In the genomic region with DNA sequence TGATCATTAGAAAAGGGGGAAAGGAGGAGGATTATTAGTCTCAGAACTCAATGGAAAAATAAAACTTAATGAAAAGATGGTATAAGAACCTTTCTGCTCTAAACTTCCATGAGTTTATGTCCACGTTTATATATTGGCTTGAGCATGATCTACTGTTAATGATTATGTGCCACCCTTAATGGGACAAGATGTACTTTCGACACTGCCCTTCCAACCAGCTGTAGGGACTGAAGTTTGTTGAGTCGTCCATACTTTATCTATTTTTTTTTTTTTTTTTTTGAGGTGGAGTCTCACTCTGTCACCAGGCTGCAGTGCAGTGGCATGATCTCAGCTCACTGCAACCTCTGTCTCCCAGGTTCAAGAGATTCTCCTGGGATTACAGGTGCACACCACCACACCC, we compare ENCODE assay signal across 29 cellular contexts. TPM values are rescaled to one million over a fixed set of nuclear protein-coding genes. Genes with fewer than 3 reads are reported as not detected.
DNase-seq lines count a peak whose midpoint lies in the region; ATAC-seq and TF ChIP-seq lines count a peak whose summit lies in the region.
"Had no signal": no experiment of that assay in that cellular context is flagged by ENCODE, and none has a peak within 500 bp of the region (broad histone marks: within the 10 kb centered on the region; RNA-seq: fewer than 3 reads in every experiment).

No MANE protein-coding gene starts in this region.

- no peak overlapping the region for H2BK12ac ChIP-seq in trophoblast cell (ENCODE audit: low read length)

- no peak overlapping the region for H2BK120ac ChIP-seq in trophoblast cell (ENCODE audit: insufficient read depth, low read length, poor library complexity)

- H3K4me1 ChIP-seq in right cardiac atrium (ENCODE audit: control insufficient read depth, insufficient read depth, low read length) (peaks cover 9% of the 10 kb centered on the region), body of pancreas (peaks cover 54% of the 10 kb centered on the region), trophoblast cell (ENCODE audit: control insufficient read depth in 1 of 2, insufficient read depth in 2 of 2, low read length in 2 of 2) (peaks cover 30 to 33% of the 10 kb centered on the region in 2 experiments)
- H3K4me1 ChIP-seq: HAP-1 had no signal

- H3K14ac ChIP-seq in trophoblast cell (ENCODE audit: low read length) = no peak overlapping the region

- H3K18ac ChIP-seq in trophoblast cell (ENCODE audit: low read length) = no peak overlapping the region

- H3K27me3 ChIP-seq in right cardiac atrium (ENCODE audit: control insufficient read depth, insufficient read depth) (no peaks in the 10 kb centered on the region), body of pancreas (no peaks in the 10 kb centered on the region), trophoblast cell (ENCODE audit: insufficient read depth, low read length) (no peaks in the 10 kb centered on the region)

- peaks cover 2% of the 10 kb centered on the region for H3K79me2 ChIP-seq in trophoblast cell (ENCODE audit: control insufficient read depth, insufficient read depth, low read length, poor library complexity)

- H3K36me3 ChIP-seq in body of pancreas (replicated peaks in 1 of 2; ENCODE audit: insufficient read depth in 1 of 2, low read depth in 2 of 2) = no peaks in the 10 kb centered on the region
- no peaks in the 10 kb centered on the region for H3K36me3 ChIP-seq in trophoblast cell (ENCODE audit: control insufficient read depth in 1 of 2, insufficient read depth in 2 of 2, low read length in 2 of 2)
- H3K36me3 ChIP-seq: HAP-1 had no signal

- H2BK5ac ChIP-seq in trophoblast cell (ENCODE audit: low read depth, low read length, poor library complexity) = peak overlapping the region; percentile 88

- no peak overlapping the region for H3K23ac ChIP-seq in trophoblast cell (ENCODE audit: low read length)

- no peaks in the 10 kb centered on the region for H3K9me3 ChIP-seq in right cardiac atrium (ENCODE audit: control insufficient read depth, low read length)
- H3K9me3 ChIP-seq in body of pancreas = no peaks in the 10 kb centered on the region
- H3K9me3 ChIP-seq in trophoblast cell (ENCODE audit: insufficient read depth, low read depth, low read length) = no peaks in the 10 kb centered on the region
- H3K9me3 ChIP-seq: HAP-1 had no signal

- H3K27ac ChIP-seq in right cardiac atrium (ENCODE audit: low read length) (peak overlapping the region; percentile 91), body of pancreas (peak overlapping the region; percentile 72 to 90 (median 75)), trophoblast cell (ENCODE audit: low read depth, low read length) (peak overlapping the region; percentile 85)
- H3K27ac ChIP-seq: GM23248 had no signal

- WGBS in right cardiac atrium = 79% methylated on average over 3 of the region's 3 CpGs
- WGBS in body of pancreas, 2 donors = 36 to 40% methylated on average over 3 of the region's 3 CpGs
- no CpG with 5 or more reads among the region's 3 CpGs for WGBS in trophoblast cell (ENCODE audit: extremely low coverage, insufficient coverage, insufficient read length)

- H4K12ac ChIP-seq in trophoblast cell (ENCODE audit: low read depth, low read length) = no peak overlapping the region

- no peak overlapping the region for H4K8ac ChIP-seq in trophoblast cell (ENCODE audit: low read depth, low read length)

- peak overlapping the region; percentile 87 for H4K91ac ChIP-seq in trophoblast cell (ENCODE audit: low read depth, low read length)

- intact Hi-C loops in right cardiac atrium (cut with DNase I) (no loop called here), left ventricle myocardium superior (cut with micrococcal nuclease) (no loop called here), body of pancreas (cut with DNase I) (no loop called here)

- H3K27ac Mint-ChIP-seq in activated naive CD4-positive, alpha-beta T cell treated with anti-CD3 and anti-CD28 coated beads, Interleukin-2, amount 50 U/mL, for 72 hours = no peak overlapping the region
- H3K27ac Mint-ChIP-seq: CD4-positive, alpha-beta memory T cell; HFFc6 had no signal

- no peak overlapping the region for H3K9ac ChIP-seq in trophoblast cell (ENCODE audit: low read length)
- H3K9ac ChIP-seq: GM23248 had no signal

- H2AFZ ChIP-seq in trophoblast cell (ENCODE audit: insufficient read depth, low read length, poor library complexity) = no peak overlapping the region
- H2AFZ ChIP-seq: GM23248 had no signal

- H3K4me3 ChIP-seq in right cardiac atrium (ENCODE audit: low read length) = no peak overlapping the region
- no peak overlapping the region for H3K4me3 ChIP-seq in body of pancreas
- no peak overlapping the region for H3K4me3 ChIP-seq in trophoblast cell (ENCODE audit: low read depth, low read length)
- H3K4me3 ChIP-seq: GM23248, HAP-1, K562 had no signal

- TF ChIP-seq POLR2A in body of pancreas (IDR thresholded peaks at IDR 0.05) = no peak

- H2AK5ac ChIP-seq in trophoblast cell (ENCODE audit: low read length) = no peak overlapping the region

- no peak overlapping the region for H3K4ac ChIP-seq in trophoblast cell (ENCODE audit: low read depth, low read length)

- no peak for TF ChIP-seq CTCF in body of pancreas (IDR thresholded peaks at IDR 0.05)

- peaks cover 45% of the 10 kb centered on the region for H3K79me1 ChIP-seq in trophoblast cell (ENCODE audit: low read length)

- ATAC-seq in right cardiac atrium (no peak), left ventricle myocardium superior (no peak), body of pancreas (no peak)
- ATAC-seq in activated naive CD4-positive, alpha-beta T cell treated with anti-CD3 and anti-CD28 coated beads, Interleukin-2, amount 50 U/mL, for 72 hours = no peak
- ATAC-seq: K562, PC-3 had no signal

- no peaks in the 10 kb centered on the region for H3K9me3 Mint-ChIP-seq in activated naive CD4-positive, alpha-beta T cell treated with anti-CD3 and anti-CD28 coated beads, Interleukin-2, amount 50 U/mL, for 72 hours
- H3K9me3 Mint-ChIP-seq: HFFc6 had no signal

- no peak for DNase-seq in right cardiac atrium
- no peak for DNase-seq in left ventricle myocardium superior
- DNase-seq in body of pancreas = no peak
- DNase-seq in trophoblast cell = no peak
- no peak for DNase-seq in NCI-H2107 treated with DMSO at 0.1 percent for 48 hours (lab: John Stamatoyannopoulos, UW; ENCODE audit: unreplicated experiment)
- no peak for DNase-seq in activated naive CD4-positive, alpha-beta T cell treated with anti-CD3 and anti-CD28 coated beads, Interleukin-2, amount 50 U/mL, for 72 hours (ENCODE audit: low spot score in 2 of 2)
- DNase-seq in DMS 273 (lab: John Stamatoyannopoulos, UW; ENCODE audit: unreplicated experiment) = no peak
- DNase-seq: C1 segment of cervical spinal cord; CD4-positive, alpha-beta memory T cell; COR-L47; DND-41; GM23248; HFFc6; Kasumi-1; MV-4-11; NCI-H1105; NCI-H1930; NCI-H2107; NCI-H446 treated with DMSO at 0.1 percent for 48 hours; NCI-H526; NCI-H82; NK-92 treated with Interleukin-12 subunit alpha and Interleukin-12 subunit beta, amount 100 ng/mL, for 24 hours; PC-3; SHP77 had no signal

- H3K4me2 ChIP-seq in trophoblast cell (ENCODE audit: low read length) = no peak overlapping the region

- H3K36me3 Mint-ChIP-seq in activated naive CD4-positive, alpha-beta T cell treated with anti-CD3 and anti-CD28 coated beads, Interleukin-2, amount 50 U/mL, for 72 hours = no peaks in the 10 kb centered on the region
- H3K36me3 Mint-ChIP-seq: CD4-positive, alpha-beta memory T cell had no signal

RNA-seq across cellular contexts. Expression of gene GABRP, which starts 25.0 kb away (rescaled TPM):
- total RNA-seq in right cardiac atrium (not detected), left ventricle myocardium superior (not detected), body of pancreas (1 to 10 TPM in 1 of 2 donors, not detected in 1; 8.6 TPM)
- polyA plus RNA-seq in right cardiac atrium = 0.11 TPM
- polyA plus RNA-seq in trophoblast cell (2013) = 935 and 1,007 TPM in 2 replicates
- total RNA-seq in activated naive CD4-positive, alpha-beta T cell treated with anti-CD3 and anti-CD28 coated beads, Interleukin-2, amount 50 U/mL, for 72 hours = not detected
- total RNA-seq: CD4-positive, alpha-beta memory T cell; GM23248; HFFc6; K562; M059J; PC-3; RPMI7951; SK-MEL-5 had no signal
- polyA plus RNA-seq: CD4-positive, alpha-beta memory T cell; GM23248; K562 had no signal
